Comparison of ENCODE assay signal across 1 cellular context in genomic region chr17:82021728-82022309, GRCh38.
TF ChIP-seq lines count a peak whose summit lies in the region.

No MANE protein-coding gene starts in this region.

TF ChIP-seq in HCT116, 20 proteins besides CTCF, POLR2A, EP300 and RAD21 (continued from another document):
- TF ChIP-seq ZBTB33 (IDR thresholded peaks at IDR 0.05; ENCODE audit: extremely low read depth, insufficient replicate concordance, low read length) (no peak), YY1 (IDR thresholded peaks at IDR 0.05; ENCODE audit: extremely low read depth, insufficient replicate concordance, low read depth, low read length) (no peak), SP1 (IDR thresholded peaks at IDR 0.05; ENCODE audit: low read depth) (no peak), CEBPB (IDR thresholded peaks at IDR 0.05; ENCODE audit: low read depth) (no peak), JUND (IDR thresholded peaks at IDR 0.05) (no peak), EGR1 (IDR thresholded peaks at IDR 0.05; ENCODE audit: low read depth) (no peak), FOSL1 (IDR thresholded peaks at IDR 0.05; ENCODE audit: low read depth) (no peak), POLR2AphosphoS5 (IDR thresholded peaks at IDR 0.05; ENCODE audit: low read depth, low read length) (no peak), SRF (IDR thresholded peaks at IDR 0.05; ENCODE audit: low read depth) (no peak), ELF1 (IDR thresholded peaks at IDR 0.05; ENCODE audit: borderline replicate concordance, low read depth) (no peak), TCF7L2 (IDR thresholded peaks at IDR 0.05; ENCODE audit: borderline replicate concordance, extremely low read depth, insufficient read depth, insufficient read length) (no peak), SIN3A (IDR thresholded peaks at IDR 0.05; ENCODE audit: low read depth) (no peak), EZH2 (IDR thresholded peaks at IDR 0.05) (no peak)
- TF ChIP-seq, protein P1, sequence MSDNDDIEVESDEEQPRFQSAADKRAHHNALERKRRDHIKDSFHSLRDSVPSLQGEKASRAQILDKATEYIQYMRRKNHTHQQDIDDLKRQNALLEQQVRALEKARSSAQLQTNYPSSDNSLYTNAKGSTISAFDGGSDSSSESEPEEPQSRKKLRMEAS (IDR thresholded peaks at IDR 0.05), result no peak; the same call in 1 of the 2 replicates
- TF ChIP-seq, protein P2, sequence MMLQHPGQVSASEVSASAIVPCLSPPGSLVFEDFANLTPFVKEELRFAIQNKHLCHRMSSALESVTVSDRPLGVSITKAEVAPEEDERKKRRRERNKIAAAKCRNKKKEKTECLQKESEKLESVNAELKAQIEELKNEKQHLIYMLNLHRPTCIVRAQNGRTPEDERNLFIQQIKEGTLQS (IDR thresholded peaks at IDR 0.05), result no peak
